Comparison of ENCODE assay signal across 23 cellular contexts in genomic region chr15:28930476-28931291, GRCh38. TPM values are rescaled to one million over a fixed set of nuclear protein-coding genes. Genes with fewer than 3 reads are reported as not detected.
A peak's percentile ranks its signal among the peaks of the same experiment; 100 is the strongest.
DNase-seq lines count a peak whose midpoint lies in the region; ATAC-seq and TF ChIP-seq lines count a peak whose summit lies in the region.
"Had no signal": no experiment of that assay in that cellular context is flagged by ENCODE, and none has a peak within 500 bp of the region (broad histone marks: within the 10 kb centered on the region; RNA-seq: fewer than 3 reads in every experiment).

No MANE protein-coding gene starts in this region.

- peak overlapping the region; percentile 60 for H3K27ac Mint-ChIP-seq in activated CD8-positive, alpha-beta T cell treated with anti-CD3 and anti-CD28 coated beads, Interleukin-2, amount 10 ng/mL, durations not matched to agents 7 days and 5 days
- H3K27ac Mint-ChIP-seq in activated CD8-positive, alpha-beta T cell treated with anti-CD3 and anti-CD28 coated beads for 36 hours = no peak overlapping the region
- peak overlapping the region; percentile 35 to 72 for H3K27ac Mint-ChIP-seq in stimulated activated naive CD8-positive, alpha-beta T cell treated with anti-CD3 and anti-CD28 coated beads, Interleukin-15, amount 100 ng/mL, for 72 hours
- H3K27ac Mint-ChIP-seq in naive thymus-derived CD8-positive, alpha-beta T cell = peak overlapping the region; percentile 3 to 84 (median 60)
- H3K27ac Mint-ChIP-seq in GM23338 = no peak overlapping the region

- DNase-seq in activated CD8-positive, alpha-beta T cell treated with anti-CD3 and anti-CD28 coated beads, Interleukin-2, amount 10 ng/mL, durations not matched to agents 7 days and 5 days = no peak
- no peak for DNase-seq in activated CD8-positive, alpha-beta T cell treated with anti-CD3 and anti-CD28 coated beads for 36 hours
- no peak for DNase-seq in stimulated activated naive CD8-positive, alpha-beta T cell treated with anti-CD3 and anti-CD28 coated beads, Interleukin-15, amount 100 ng/mL, for 72 hours
- DNase-seq in stimulated activated naive CD8-positive, alpha-beta T cell treated with anti-CD3 and anti-CD28 coated beads, Interleukin-15, Interleukin-2, amounts not matched to agents 100 U/mL and 50 U/mL, for 24 hours = no peak
- no peak for DNase-seq in naive thymus-derived CD8-positive, alpha-beta T cell
- no peak for DNase-seq in stimulated activated CD4-positive, alpha-beta T cell treated with anti-CD3 and anti-CD28 coated beads, Interleukin-2, amount 100 ng/mL, for 24 hours
- DNase-seq in GM23338 (ENCODE audit: low spot score) = no peak
- DNase-seq in GF-D8 (lab: John Stamatoyannopoulos, UW) = no peak
- DNase-seq: AML-193; Caco-2; CD4-positive, CD25-positive, alpha-beta regulatory T cell; DMS153; GDM1; HCEC 1CT; MM.1S; NCI-H1092; NCI-H1436 treated with DMSO at 0.1 percent for 48 hours; NCI-H2029 treated with DMSO at 0.1 percent for 48 hours; NCI-H2171; NCI-H526; PC-9 had no signal

- peaks cover 25% of the 10 kb centered on the region for H3K4me1 Mint-ChIP-seq in activated CD8-positive, alpha-beta T cell treated with anti-CD3 and anti-CD28 coated beads, Interleukin-2, amount 10 ng/mL, durations not matched to agents 7 days and 5 days (ENCODE audit: low read depth)
- peaks cover 58% of the 10 kb centered on the region for H3K4me1 Mint-ChIP-seq in activated CD8-positive, alpha-beta T cell treated with anti-CD3 and anti-CD28 coated beads for 36 hours (ENCODE audit: low read depth)
- peaks cover 82% of the 10 kb centered on the region for H3K4me1 Mint-ChIP-seq in stimulated activated naive CD8-positive, alpha-beta T cell treated with anti-CD3 and anti-CD28 coated beads, Interleukin-15, amount 100 ng/mL, for 72 hours
- peaks cover 45 to 84% (median 67%) of the 10 kb centered on the region in 4 donors for H3K4me1 Mint-ChIP-seq in naive thymus-derived CD8-positive, alpha-beta T cell
- peaks cover 8% of the 10 kb centered on the region for H3K4me1 Mint-ChIP-seq in GM23338

- TF ChIP-seq CTCF in activated CD8-positive, alpha-beta T cell treated with anti-CD3 and anti-CD28 coated beads for 36 hours (IDR thresholded peaks at IDR 0.05) = no peak
- TF ChIP-seq CTCF in GM23338 (conservative IDR thresholded peaks at IDR 0.05; ENCODE audit: low read depth in 2 of 2) = no peak

- no peak overlapping the region for H2AFZ ChIP-seq in GM23338
- H2AFZ ChIP-seq: PC-9 had no signal

- H3K27me3 Mint-ChIP-seq in activated CD8-positive, alpha-beta T cell treated with anti-CD3 and anti-CD28 coated beads, Interleukin-2, amount 10 ng/mL, durations not matched to agents 7 days and 5 days (ENCODE audit: low read depth) = no peaks in the 10 kb centered on the region
- no peaks in the 10 kb centered on the region for H3K27me3 Mint-ChIP-seq in activated CD8-positive, alpha-beta T cell treated with anti-CD3 and anti-CD28 coated beads for 36 hours
- H3K27me3 Mint-ChIP-seq in stimulated activated naive CD8-positive, alpha-beta T cell treated with anti-CD3 and anti-CD28 coated beads, Interleukin-15, amount 100 ng/mL, for 72 hours = no peaks in the 10 kb centered on the region
- H3K27me3 Mint-ChIP-seq in naive thymus-derived CD8-positive, alpha-beta T cell = no peaks in the 10 kb centered on the region
- H3K27me3 Mint-ChIP-seq in GM23338 (ENCODE audit: insufficient read depth, low read depth, poor library complexity) = peaks cover 11% of the 10 kb centered on the region

- H3K27ac ChIP-seq in GM23338 (ENCODE audit: low read depth) = no peak overlapping the region
- H3K27ac ChIP-seq: 22Rv1, PC-9 had no signal

- no peaks in the 10 kb centered on the region for H3K9me2 ChIP-seq in GM23338 (ENCODE audit: insufficient read depth)

- no peaks in the 10 kb centered on the region for H3K27me3 ChIP-seq in GM23338 (ENCODE audit: insufficient read depth)

- CTCF ChIA-PET in activated CD8-positive, alpha-beta T cell treated with anti-CD3 and anti-CD28 coated beads, Interleukin-2, amount 10 ng/mL, durations not matched to agents 7 days and 5 days (lab: Charles Lee) = interaction anchor here (0.8 to 2.3 kb wide), 2 partner anchors 10 to 45 kb away, joined by 4 to 10 read pairs; no protein-coding TSS in a partner anchor
- CTCF ChIA-PET in activated CD8-positive, alpha-beta T cell treated with anti-CD3 and anti-CD28 coated beads for 36 hours (lab: Charles Lee) = interaction anchor here (0.6 to 2.8 kb wide), 2 partner anchors 9 to 40 kb away, joined by 3 to 15 read pairs; no protein-coding TSS in a partner anchor

- peaks cover 9% of the 10 kb centered on the region for H3K36me3 Mint-ChIP-seq in activated CD8-positive, alpha-beta T cell treated with anti-CD3 and anti-CD28 coated beads, Interleukin-2, amount 10 ng/mL, durations not matched to agents 7 days and 5 days (ENCODE audit: low read depth)
- peaks cover 13% of the 10 kb centered on the region for H3K36me3 Mint-ChIP-seq in activated CD8-positive, alpha-beta T cell treated with anti-CD3 and anti-CD28 coated beads for 36 hours (ENCODE audit: low read depth)
- peaks cover 0 to 52% (median 19%) of the 10 kb centered on the region in 3 donors for H3K36me3 Mint-ChIP-seq in naive thymus-derived CD8-positive, alpha-beta T cell
- H3K36me3 Mint-ChIP-seq in GM23338 (ENCODE audit: low read depth) = peaks cover 8% of the 10 kb centered on the region; the same call in 2 of the 3 replicates

- no peaks in the 10 kb centered on the region for H4K20me1 ChIP-seq in GM23338 (replicated peaks; ENCODE audit: insufficient read depth)

- intact Hi-C loops in activated CD8-positive, alpha-beta T cell treated with anti-CD3 and anti-CD28 coated beads for 36 hours (cut with micrococcal nuclease) = no loop called here

- no peaks in the 10 kb centered on the region for H3K4me1 ChIP-seq in GM23338 (ENCODE audit: insufficient read depth)
- H3K4me1 ChIP-seq: Caco-2 had no signal

- H3K4me3 Mint-ChIP-seq in activated CD8-positive, alpha-beta T cell treated with anti-CD3 and anti-CD28 coated beads, Interleukin-2, amount 10 ng/mL, durations not matched to agents 7 days and 5 days = no peak overlapping the region
- H3K4me3 Mint-ChIP-seq in activated CD8-positive, alpha-beta T cell treated with anti-CD3 and anti-CD28 coated beads for 36 hours = no peak overlapping the region
- no peak overlapping the region for H3K4me3 Mint-ChIP-seq in stimulated activated naive CD8-positive, alpha-beta T cell treated with anti-CD3 and anti-CD28 coated beads, Interleukin-15, amount 100 ng/mL, for 72 hours
- H3K4me3 Mint-ChIP-seq in naive thymus-derived CD8-positive, alpha-beta T cell = no peak overlapping the region
- no peak overlapping the region for H3K4me3 Mint-ChIP-seq in GM23338
- H3K4me3 Mint-ChIP-seq: CD4-positive, CD25-positive, alpha-beta regulatory T cell had no signal

- H3F3A ChIP-seq in GM23338 (replicated peaks; ENCODE audit: low read depth) = no peaks in the 10 kb centered on the region

- H3K9me3 Mint-ChIP-seq in activated CD8-positive, alpha-beta T cell treated with anti-CD3 and anti-CD28 coated beads, Interleukin-2, amount 10 ng/mL, durations not matched to agents 7 days and 5 days (ENCODE audit: insufficient read depth) = no peaks in the 10 kb centered on the region
- peaks cover 3% of the 10 kb centered on the region for H3K9me3 Mint-ChIP-seq in activated CD8-positive, alpha-beta T cell treated with anti-CD3 and anti-CD28 coated beads for 36 hours
- H3K9me3 Mint-ChIP-seq in stimulated activated naive CD8-positive, alpha-beta T cell treated with anti-CD3 and anti-CD28 coated beads, Interleukin-15, amount 100 ng/mL, for 72 hours = no peaks in the 10 kb centered on the region
- peaks cover 0 to 6% (median 0%) of the 10 kb centered on the region in 9 donors for H3K9me3 Mint-ChIP-seq in naive thymus-derived CD8-positive, alpha-beta T cell
- H3K9me3 Mint-ChIP-seq in GM23338 = no peaks in the 10 kb centered on the region; the same call in 1 of the 3 replicates

- no peak for ATAC-seq in activated CD8-positive, alpha-beta T cell treated with anti-CD3 and anti-CD28 coated beads, Interleukin-2, amount 10 ng/mL, durations not matched to agents 7 days and 5 days
- ATAC-seq in activated CD8-positive, alpha-beta T cell treated with anti-CD3 and anti-CD28 coated beads for 36 hours = no peak
- ATAC-seq in stimulated activated naive CD8-positive, alpha-beta T cell treated with anti-CD3 and anti-CD28 coated beads, Interleukin-15, amount 100 ng/mL, for 72 hours = no peak
- no peak for ATAC-seq in stimulated activated naive CD8-positive, alpha-beta T cell treated with anti-CD3 and anti-CD28 coated beads, Interleukin-15, Interleukin-2, amounts not matched to agents 100 U/mL and 50 U/mL, for 24 hours
- ATAC-seq in naive thymus-derived CD8-positive, alpha-beta T cell = no peak
- ATAC-seq in GM23338 = no peak

- H3K4me3 ChIP-seq in GM23338 = no peak overlapping the region
- H3K4me3 ChIP-seq: PC-9 had no signal

- POLR2A ChIA-PET in activated CD8-positive, alpha-beta T cell treated with anti-CD3 and anti-CD28 coated beads, Interleukin-2, amount 10 ng/mL, durations not matched to agents 7 days and 5 days (lab: Charles Lee) = no interaction called here
- POLR2A ChIA-PET in activated CD8-positive, alpha-beta T cell treated with anti-CD3 and anti-CD28 coated beads for 36 hours (lab: Charles Lee) = no interaction called here
- POLR2A ChIA-PET in naive thymus-derived CD8-positive, alpha-beta T cell (lab: Charles Lee) = interaction anchor here (0.6 to 1.4 kb wide), 5 partner anchors 10 to 18 kb away, joined by 3 to 6 read pairs (median 3); no protein-coding TSS in a partner anchor

- no peaks in the 10 kb centered on the region for H3K79me2 ChIP-seq in GM23338 (replicated peaks; ENCODE audit: insufficient read depth)

- no peak overlapping the region for H3K4me2 ChIP-seq in GM23338
- H3K4me2 ChIP-seq: PC-9 had no signal

- H3K36me3 ChIP-seq in GM23338 (ENCODE audit: insufficient read depth) = no peaks in the 10 kb centered on the region

TF ChIP-seq in GM23338, 12 proteins besides CTCF, POLR2A, EP300 and RAD21 (continues in another document):
- TF ChIP-seq ZNF114 (CRISPR knock-in tag; IDR thresholded peaks at IDR 0.05) (no peak), NANOG (IDR thresholded peaks at IDR 0.05; ENCODE audit: borderline replicate concordance) (no peak), POLR2AphosphoS5 (IDR thresholded peaks at IDR 0.05; ENCODE audit: low read depth) (no peak), ZNF331 (CRISPR knock-in tag; IDR thresholded peaks at IDR 0.05; ENCODE audit: low read depth) (no peak), CREB1 (CRISPR knock-in tag; IDR thresholded peaks at IDR 0.05; ENCODE audit: low read depth) (no peak), EZH2 (IDR thresholded peaks at IDR 0.05; ENCODE audit: low read depth, unreplicated experiment) (no peak)

RNA-seq across cellular contexts. Expression of gene APBA2, which starts 44.9 kb away (rescaled TPM):
- total RNA-seq in activated CD8-positive, alpha-beta T cell treated with anti-CD3 and anti-CD28 coated beads, Interleukin-2, amount 10 ng/mL, durations not matched to agents 7 days and 5 days = 10 to 100 TPM; 29.5 TPM
- total RNA-seq in activated CD8-positive, alpha-beta T cell treated with anti-CD3 and anti-CD28 coated beads for 36 hours = 10 to 100 TPM; 30.8 to 32.0 TPM
- total RNA-seq in naive thymus-derived CD8-positive, alpha-beta T cell = 100 to 1,000 TPM; 206 to 216 TPM
- polyA plus RNA-seq in naive thymus-derived CD8-positive, alpha-beta T cell = 100 to 1,000 TPM in 1 of 3 donors, 10 to 100 TPM in 2; 75.5 to 164 (median 95.1) TPM
- 24.7 and 27.5 TPM in 2 replicates for total RNA-seq in GM23338 (2014; rRNA removed; shearing (Covaris generic))
- 5.4 and 5.9 TPM in 2 replicates for polyA plus RNA-seq in GM23338 (2016; fragmentation: Nextera tagmentation; extraction: Ambion mirVana)
- total RNA-seq: Caco-2, LHCN-M2, PC-9 had no signal

Comparison
In these comparisons a context has a peak if more than half of its experiments do, and no peak if none do; other contexts are left out.
1. H3K27ac Mint-ChIP-seq: peak in activated CD8-positive, alpha-beta T cell treated with anti-CD3 and anti-CD28 coated beads, Interleukin-2, amount 10 ng/mL, durations not matched to agents 7 days and 5 days (single experiment), stimulated activated naive CD8-positive, alpha-beta T cell treated with anti-CD3 and anti-CD28 coated beads, Interleukin-15, amount 100 ng/mL, for 72 hours (2 of 2) and naive thymus-derived CD8-positive, alpha-beta T cell (10 of 10); none in activated CD8-positive, alpha-beta T cell treated with anti-CD3 and anti-CD28 coated beads for 36 hours (single experiment) and GM23338 (single experiment).